ENCODE assay signal across 8 cellular contexts in the genomic region with DNA sequence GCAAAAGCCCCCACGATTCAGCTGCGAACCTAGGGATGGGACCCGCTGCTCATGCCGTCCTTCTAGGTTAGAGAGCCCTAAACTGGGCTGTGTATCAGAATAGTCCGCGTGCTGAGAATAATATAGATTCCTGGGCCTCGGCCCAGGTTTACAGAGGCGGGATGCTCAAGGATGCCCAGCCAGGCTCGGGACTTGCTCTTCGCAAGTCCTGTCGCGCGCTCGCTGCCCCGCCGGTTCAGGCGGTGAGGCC. TPM values are rescaled to one million over a fixed set of nuclear protein-coding genes. Genes with fewer than 3 reads are reported as not detected.
DNase-seq lines count a peak whose midpoint lies in the region; ATAC-seq, FAIRE-seq and TF ChIP-seq lines count a peak whose summit lies in the region.

No MANE protein-coding gene starts in this region.

- H3K9ac ChIP-seq in HepG2 (ENCODE audit: insufficient read depth, low read depth, low read length): peak overlapping the region; percentile 85

- 0% methylated on average over 10 of the region's 17 CpGs for WGBS in HepG2 (ENCODE audit: low lambda C conversion rate)

- H3K4me3 ChIP-seq in HepG2 (replicated peaks in 1 of 3; ENCODE audit: insufficient read depth in 1 of 3, low read depth in 2 of 3, low read length in 3 of 3) (peak overlapping the region; percentile 81 to 96 (median 84); a peak in 5 of 6 replicates), tibial artery (peak overlapping the region; percentile 75 to 91)

- peak overlapping the region; percentile 88 for H3K27ac Mint-ChIP-seq in activated CD4-positive, alpha-beta T cell treated with anti-CD3 and anti-CD28 coated beads, Interleukin-2, amount 10 ng/mL, durations not matched to agents 7 days and 5 days
- peak overlapping the region; percentile 87 for H3K27ac Mint-ChIP-seq in activated naive CD8-positive, alpha-beta T cell treated with anti-CD3 and anti-CD28 coated beads, Interleukin-2, amount 10 ng/mL, durations not matched to agents 7 days and 5 days

- TF ChIP-seq EP300 in HepG2 (IDR thresholded peaks at IDR 0.05; ENCODE audit: low read depth in 2 of 2, low read length in 2 of 2) (no peak), HepG2 (CRISPR knock-in tag; IDR thresholded peaks at IDR 0.05; ENCODE audit: borderline replicate concordance) (no peak)

- H3K4me3 Mint-ChIP-seq in activated CD4-positive, alpha-beta T cell treated with anti-CD3 and anti-CD28 coated beads, Interleukin-2, amount 10 ng/mL, durations not matched to agents 7 days and 5 days: peak overlapping the region; percentile 87
- H3K4me3 Mint-ChIP-seq in activated naive CD8-positive, alpha-beta T cell treated with anti-CD3 and anti-CD28 coated beads, Interleukin-2, amount 10 ng/mL, durations not matched to agents 7 days and 5 days: peak overlapping the region; percentile 91

- BruUV-seq in HepG2 (replicated peaks; lab: Mats Ljungman, UMichigan): no TSS peak

- H3K36me3 ChIP-seq in HepG2 (replicated peaks in 1 of 2; ENCODE audit: control insufficient read depth in 1 of 2, insufficient read depth in 2 of 2, low read length in 2 of 2) (no peaks in the 10 kb centered on the region), tibial artery (peaks cover 0 to 6% (median 0%) of the 10 kb centered on the region in 3 donors)

- no peak for ATAC-seq in activated naive CD8-positive, alpha-beta T cell treated with anti-CD3 and anti-CD28 coated beads, Interleukin-2, amount 10 ng/mL, durations not matched to agents 7 days and 5 days (ENCODE audit: low read depth)
- no peak for ATAC-seq in HepG2
- no peak for ATAC-seq in GM21381 (IDR thresholded peaks at IDR 0.05; ENCODE audit: unreplicated experiment)

- H3K9me3 Mint-ChIP-seq in activated CD4-positive, alpha-beta T cell treated with anti-CD3 and anti-CD28 coated beads, Interleukin-2, amount 10 ng/mL, durations not matched to agents 7 days and 5 days: no peaks in the 10 kb centered on the region
- no peaks in the 10 kb centered on the region for H3K9me3 Mint-ChIP-seq in activated naive CD8-positive, alpha-beta T cell treated with anti-CD3 and anti-CD28 coated beads, Interleukin-2, amount 10 ng/mL, durations not matched to agents 7 days and 5 days

- no peak for TF ChIP-seq POLR2A in HepG2 (IDR thresholded peaks at IDR 0.05; ENCODE audit: insufficient read depth in 1 of 2, low read depth in 2 of 2, low read length in 2 of 2)

- H4K20me1 ChIP-seq in HepG2 (ENCODE audit: insufficient read depth, low read length): no peaks in the 10 kb centered on the region

- H3K27me3 Mint-ChIP-seq in activated CD4-positive, alpha-beta T cell treated with anti-CD3 and anti-CD28 coated beads, Interleukin-2, amount 10 ng/mL, durations not matched to agents 7 days and 5 days: no peaks in the 10 kb centered on the region
- H3K27me3 Mint-ChIP-seq in activated naive CD8-positive, alpha-beta T cell treated with anti-CD3 and anti-CD28 coated beads, Interleukin-2, amount 10 ng/mL, durations not matched to agents 7 days and 5 days: no peaks in the 10 kb centered on the region

- peak overlapping the region; percentile 92 for H3K4me2 ChIP-seq in HepG2 (ENCODE audit: low read depth, low read length)

- no peaks in the 10 kb centered on the region; a peak in 1 of 5 replicates for H3K27me3 ChIP-seq in HepG2 (ENCODE audit: control insufficient read depth in 1 of 2, insufficient read depth in 2 of 2, low read length in 2 of 2)
- H3K27me3 ChIP-seq in tibial artery: no peaks in the 10 kb centered on the region

- H3K9me3 ChIP-seq in HepG2 (ENCODE audit: low read length): no peaks in the 10 kb centered on the region
- no peaks in the 10 kb centered on the region for H3K9me3 ChIP-seq in tibial artery

- DNase-seq in activated CD4-positive, alpha-beta T cell treated with anti-CD3 and anti-CD28 coated beads, Interleukin-2, amount 10 ng/mL, durations not matched to agents 7 days and 5 days: no peak
- DNase-seq in activated CD4-positive, alpha-beta T cell treated with anti-CD3 and anti-CD28 coated beads, Interleukin-2, amount 50 U/mL, for 48 hours: no peak
- DNase-seq in activated naive CD8-positive, alpha-beta T cell treated with anti-CD3 and anti-CD28 coated beads, Interleukin-2, amount 10 ng/mL, durations not matched to agents 7 days and 5 days: no peak
- DNase-seq in HepG2 (ENCODE audit: low spot score) (no peak), tibial artery (no peak), pons (ENCODE audit: low spot score) (no peak), 8988T (no peak)

- H3K4me1 ChIP-seq in HepG2 (ENCODE audit: insufficient read depth, low read length) (peaks cover 44% of the 10 kb centered on the region), tibial artery (peaks cover 0 to 40% (median 17%) of the 10 kb centered on the region in 4 donors)

- intact Hi-C loops in HepG2 (cut with micrococcal nuclease; ENCODE audit: unreplicated experiment) (loop anchor here (1.0 kb wide), 1 partner anchor 45 kb away; no protein-coding TSS in a partner anchor), tibial artery (cut with DNase I; ENCODE audit: low total_unique reads) (loop anchor here (5.0 kb wide), 2 partner anchors 315 to 345 kb away; a partner anchor contains a TSS)

- in situ Hi-C loops in HepG2 (cut with HindIII; ENCODE audit: extremely low pct_ligation_motif_present, low pct_unique_long_range_greater_than_20kb): no loop called here

- H2AFZ ChIP-seq in HepG2 (ENCODE audit: low read length): peak overlapping the region; percentile 72

- CTCF ChIA-PET in activated CD4-positive, alpha-beta T cell treated with anti-CD3 and anti-CD28 coated beads, Interleukin-2, amount 10 ng/mL, durations not matched to agents 7 days and 5 days (lab: Charles Lee): interaction anchor here (0.7 to 3.0 kb wide), 14 partner anchors 9 to 386 kb away, joined by 3 to 22 read pairs (median 4); no protein-coding TSS in a partner anchor
- CTCF ChIA-PET in HepG2 (lab: Yijun Ruan, JAX; ENCODE audit: low intra/inter-chr PET ratio, low total read pairs): no interaction called here

- no peak for TF ChIP-seq RAD21 in HepG2 (CRISPR knock-in tag; IDR thresholded peaks at IDR 0.05)

- POLR2A ChIA-PET in activated CD4-positive, alpha-beta T cell treated with anti-CD3 and anti-CD28 coated beads, Interleukin-2, amount 10 ng/mL, durations not matched to agents 7 days and 5 days (lab: Charles Lee): no interaction called here
- POLR2A ChIA-PET in activated naive CD8-positive, alpha-beta T cell treated with anti-CD3 and anti-CD28 coated beads, Interleukin-2, amount 10 ng/mL, durations not matched to agents 7 days and 5 days (lab: Charles Lee): interaction anchor here (1.3 to 1.5 kb wide), 2 partner anchors 18 to 313 kb away, joined by 3 to 7 read pairs; no protein-coding TSS in a partner anchor
- POLR2A ChIA-PET in HepG2 (lab: Yijun Ruan, JAX): interaction anchor here (0.7 to 1.1 kb wide), 2 partner anchors 9 to 338 kb away, joined by 3 to 5 read pairs; no protein-coding TSS in a partner anchor

- peaks cover 10% of the 10 kb centered on the region for H3K36me3 Mint-ChIP-seq in activated CD4-positive, alpha-beta T cell treated with anti-CD3 and anti-CD28 coated beads, Interleukin-2, amount 10 ng/mL, durations not matched to agents 7 days and 5 days (ENCODE audit: low read depth)
- peaks cover 2% of the 10 kb centered on the region for H3K36me3 Mint-ChIP-seq in activated naive CD8-positive, alpha-beta T cell treated with anti-CD3 and anti-CD28 coated beads, Interleukin-2, amount 10 ng/mL, durations not matched to agents 7 days and 5 days

- H3K79me2 ChIP-seq in HepG2 (ENCODE audit: insufficient read depth, low read length): peaks cover 32% of the 10 kb centered on the region

- H3K4me1 Mint-ChIP-seq in activated CD4-positive, alpha-beta T cell treated with anti-CD3 and anti-CD28 coated beads, Interleukin-2, amount 10 ng/mL, durations not matched to agents 7 days and 5 days: peaks cover 30% of the 10 kb centered on the region
- H3K4me1 Mint-ChIP-seq in activated naive CD8-positive, alpha-beta T cell treated with anti-CD3 and anti-CD28 coated beads, Interleukin-2, amount 10 ng/mL, durations not matched to agents 7 days and 5 days: peaks cover 17% of the 10 kb centered on the region

- H3K27ac ChIP-seq in HepG2 (ENCODE audit: extremely low read length, insufficient read depth, low read length) (peak overlapping the region; percentile 79), tibial artery (peak overlapping the region; percentile 90)

- TF ChIP-seq CTCF in HepG2 (CRISPR knock-in tag; IDR thresholded peaks at IDR 0.05) (no peak), tibial artery (IDR thresholded peaks at IDR 0.05) (peak in 1 of 2 experiments; percentile 89)

- FAIRE-seq in HepG2 (lab: Jason Lieb, UNC): no peak

TF ChIP-seq in HepG2, 621 proteins besides CTCF, POLR2A, EP300 and RAD21 (continues in another document):
- TF ChIP-seq ZEB1 (IDR thresholded peaks at IDR 0.05; ENCODE audit: insufficient replicate concordance, low read depth) (peak; percentile 51), ATF7 (IDR thresholded peaks at IDR 0.05) (no peak), ATF7 (CRISPR knock-in tag; IDR thresholded peaks at IDR 0.05) (no peak)

RNA-seq across cellular contexts. Expression of a gene that starts 0.3 kb away (rescaled TPM):
- 10 to 100 TPM; 25.2 to 26.0 TPM for total RNA-seq in activated CD4-positive, alpha-beta T cell treated with anti-CD3 and anti-CD28 coated beads, Interleukin-2, amount 10 ng/mL, durations not matched to agents 7 days and 5 days
- 10 to 100 TPM; 23.1 to 23.3 TPM for total RNA-seq in activated naive CD8-positive, alpha-beta T cell treated with anti-CD3 and anti-CD28 coated beads, Interleukin-2, amount 10 ng/mL, durations not matched to agents 7 days and 5 days
- total RNA-seq in HepG2 (2016; rRNA removed; fragmentation: Illumina TruSeq; extraction: Trizol): 7.2 and 10.2 TPM in 2 replicates
- total RNA-seq in HepG2 (2016; cell fraction: cytosol; rRNA removed; fragmentation: Illumina TruSeq; extraction: Trizol; ENCODE audit: low read depth): 12.9 and 15.4 TPM in 2 replicates
- 7.8 and 10.2 TPM in 2 replicates for total RNA-seq in HepG2 (2016; cell fraction: insoluble cytoplasmic fraction; rRNA removed; fragmentation: Illumina TruSeq; extraction: Trizol)
- 19.2 and 21.3 TPM in 2 replicates for total RNA-seq in HepG2 (2016; cell fraction: membrane; rRNA removed; fragmentation: Illumina TruSeq; extraction: Trizol)
- 6.7 and 7.1 TPM in 2 replicates for total RNA-seq in HepG2 (2016; cell fraction: nucleus; rRNA removed; fragmentation: Illumina TruSeq; extraction: Trizol)
- 12.2 and 16.2 TPM in 2 replicates for polyA plus RNA-seq in HepG2 (2011; rRNA removed)
- polyA plus RNA-seq in HepG2 (2011; cell fraction: cytosol; rRNA removed): 7.0 and 11.5 TPM in 2 replicates
- 3.8 and 4.6 TPM in 2 replicates for polyA plus RNA-seq in HepG2 (2011; cell fraction: nucleus; rRNA removed)
- polyA plus RNA-seq in HepG2 (2012): 19.8 and 24.4 TPM in 2 replicates
- 57.9 and 83.3 TPM in 2 replicates for polyA plus RNA-seq in HepG2 (2016; cell fraction: cytosol; fragmentation: Illumina TruSeq; extraction: Trizol; ENCODE audit: low read depth)
- polyA plus RNA-seq in HepG2 (2016; cell fraction: insoluble cytoplasmic fraction; fragmentation: Illumina TruSeq; extraction: Trizol; ENCODE audit: low read depth): 38.6 and 40.4 TPM in 2 replicates
- 59.2 and 70.9 TPM in 2 replicates for polyA plus RNA-seq in HepG2 (2016; cell fraction: membrane; fragmentation: Illumina TruSeq; extraction: Trizol; ENCODE audit: low read depth)
- polyA plus RNA-seq in HepG2 (2016; cell fraction: nucleus; fragmentation: Illumina TruSeq; extraction: Trizol; ENCODE audit: insufficient read depth, low read depth): 21.0 and 21.1 TPM in 2 replicates
- 6.0 and 10.3 TPM in 2 replicates for polyA minus RNA-seq in HepG2 (2011; rRNA and poly(A)+ RNA removed; ENCODE audit: low replicate concordance)
- polyA minus RNA-seq in HepG2 (2011; cell fraction: cytosol; rRNA and poly(A)+ RNA removed): 9.6 and 10.9 TPM in 2 replicates
- 13.0 and 15.4 TPM in 2 replicates for polyA minus RNA-seq in HepG2 (2011; cell fraction: nucleus; rRNA and poly(A)+ RNA removed)
